ENCODE assay signal across 1 cellular context in genomic region chr12:123404581-123404980, GRCh38.
TF ChIP-seq lines count a peak whose summit lies in the region.

No MANE protein-coding gene starts in this region.

TF ChIP-seq in K562, 482 proteins besides CTCF, POLR2A, EP300 and RAD21:
- 0 out of 2 replicates have a peak, but pooled peaks have one; percentile 9 for TF ChIP-seq ZNF121 (CRISPR knock-in tag; conservative IDR thresholded peaks at IDR 0.05)
- TF ChIP-seq EHMT2 (IDR thresholded peaks at IDR 0.05) = no peak
- 0 out of 2 replicates have a peak, but pooled peaks have one; percentile 7 for TF ChIP-seq RBFOX2 (IDR thresholded peaks at IDR 0.05; ENCODE audit: low read depth, low read length)
